In the genomic region with DNA sequence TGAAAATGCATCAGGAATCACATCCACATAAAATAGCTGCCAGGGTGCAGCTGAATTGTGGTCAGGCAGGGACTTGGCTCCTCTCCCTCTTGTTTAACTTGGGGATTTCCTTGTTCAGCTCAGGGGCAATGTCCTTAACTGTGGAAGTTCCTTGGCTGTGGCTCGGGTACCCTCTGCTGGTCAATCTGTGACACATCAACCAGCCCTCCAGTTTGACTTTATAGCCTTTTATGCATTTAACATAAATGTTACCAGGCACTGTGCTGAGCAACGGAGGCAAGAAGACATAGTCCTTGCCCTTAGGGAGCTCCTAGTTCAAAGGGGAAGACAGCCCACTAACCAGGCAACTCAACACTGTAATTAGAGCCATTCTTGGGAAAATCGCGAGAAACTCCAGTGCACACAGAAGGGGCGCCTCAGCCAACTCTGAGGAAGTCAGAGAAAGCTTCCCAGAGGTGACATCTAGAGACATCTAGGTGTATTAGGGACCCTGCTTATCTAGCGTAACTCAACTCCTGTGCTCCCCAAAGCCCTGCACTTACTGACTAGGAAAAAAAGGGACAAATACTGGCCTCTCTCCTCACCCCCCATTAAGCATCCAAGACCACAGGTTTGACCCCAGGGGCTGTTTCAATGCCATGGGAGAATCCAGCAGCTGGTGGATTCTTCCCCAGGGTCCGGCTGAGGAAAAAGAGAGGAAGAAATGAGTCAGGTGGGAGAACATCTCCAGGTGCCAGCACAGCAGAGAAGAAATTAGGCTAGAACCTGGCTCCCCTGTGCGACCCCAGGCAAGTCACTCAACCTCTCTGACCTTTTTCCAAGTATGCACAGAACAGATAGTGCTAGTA, we compare ENCODE assay signal across 8 cellular contexts. TPM values are rescaled to one million over a fixed set of nuclear protein-coding genes. Genes with fewer than 3 reads are reported as not detected.
DNase-seq lines count a peak whose midpoint lies in the region; ATAC-seq, FAIRE-seq and TF ChIP-seq lines count a peak whose summit lies in the region.

No MANE protein-coding gene starts in this region.

- no peaks in the 10 kb centered on the region for H4K20me1 ChIP-seq in DOHH2 (ENCODE audit: control insufficient read depth, insufficient read depth, low read depth, low read length)

- TF ChIP-seq CTCF in DOHH2 (IDR thresholded peaks at IDR 0.05; ENCODE audit: low read depth, low read length, poor library complexity, severe bottlenecking) (peak; percentile 93), gastroesophageal sphincter (IDR thresholded peaks at IDR 0.05) (peak in 3 of 4 experiments; percentile 82 to 90 (median 83)), pancreas (IDR thresholded peaks at IDR 0.05) (peak; percentile 56 to 77 (median 69)), upper lobe of right lung (IDR thresholded peaks at IDR 0.05) (peak; percentile 83)

- DNase-seq in M059J (ENCODE audit: low read depth) (peak; percentile 88), SHP77 treated with DMSO at 0.1 percent for 48 hours (lab: John Stamatoyannopoulos, UW) (peak; percentile 69), pancreas (peak in 5 of 6 donors; percentile 67 to 82 (median 78)), upper lobe of right lung (peak; percentile 70)
- DNase-seq in activated naive CD4-positive, alpha-beta T cell treated with anti-CD3 and anti-CD28 coated beads, Interleukin-2, amount 10 ng/mL, durations not matched to agents 7 days and 5 days: peak; percentile 79

- no peaks in the 10 kb centered on the region for H3K27me3 ChIP-seq in DOHH2 (ENCODE audit: control insufficient read depth, low read length)
- H3K27me3 ChIP-seq in gastroesophageal sphincter: no peaks in the 10 kb centered on the region
- no peaks in the 10 kb centered on the region for H3K27me3 ChIP-seq in pancreas
- no peaks in the 10 kb centered on the region for H3K27me3 ChIP-seq in upper lobe of right lung

- peaks cover 5% of the 10 kb centered on the region for H3K36me3 Mint-ChIP-seq in activated naive CD4-positive, alpha-beta T cell treated with anti-CD3 and anti-CD28 coated beads, Interleukin-2, amount 10 ng/mL, durations not matched to agents 7 days and 5 days

- 0 out of 2 replicates have a peak, but pooled peaks cover 8% of the 10 kb centered on the region for H3F3A ChIP-seq in DOHH2 (ENCODE audit: control insufficient read depth, insufficient read depth)

- ATAC-seq in gastroesophageal sphincter (no peak), pancreas (peak in 3 of 4 donors; percentile 24 to 30 (median 28)), upper lobe of right lung (peak; percentile 2), HG03108 (IDR thresholded peaks at IDR 0.05; ENCODE audit: unreplicated experiment) (no peak)

- 24 to 28% methylated on average over 2 to 6 of the region's 8 CpGs for WGBS in gastroesophageal sphincter (ENCODE audit: low coverage in 1 of 2), 2 donors
- WGBS in pancreas, 2 donors: 24 to 28% methylated on average over 8 of the region's 8 CpGs

- H3K27ac Mint-ChIP-seq in activated naive CD4-positive, alpha-beta T cell treated with anti-CD3 and anti-CD28 coated beads, Interleukin-2, amount 10 ng/mL, durations not matched to agents 7 days and 5 days: peak overlapping the region; percentile 100

- no peak for TF ChIP-seq EP300 in gastroesophageal sphincter (IDR thresholded peaks at IDR 0.05)

- FAIRE-seq in pancreas (lab: Jason Lieb, UNC): peak; percentile 29

- CTCF ChIA-PET in activated naive CD4-positive, alpha-beta T cell treated with anti-CD3 and anti-CD28 coated beads, Interleukin-2, amount 10 ng/mL, durations not matched to agents 7 days and 5 days (lab: Charles Lee): interaction anchor here (0.7 to 2.8 kb wide), 30 partner anchors 9 to 532 kb away, joined by 3 to 46 read pairs (median 6); partner anchors contain the start of genes MOSMO, PDZD9 and UQCRC2

- intact Hi-C loops in pancreas (cut with DNase I) (loop anchor here in 2 of 3 donors (5.0 kb wide), 1 partner anchor 187 kb away; the partner anchor contains the start of gene PDZD9 (in 2 of the 2)), upper lobe of right lung (cut with DNase I) (loop anchor here (5.0 to 10.0 kb wide), 2 partner anchors 84 to 187 kb away; partner anchors contain the start of gene PDZD9)

- H3K4me1 Mint-ChIP-seq in activated naive CD4-positive, alpha-beta T cell treated with anti-CD3 and anti-CD28 coated beads, Interleukin-2, amount 10 ng/mL, durations not matched to agents 7 days and 5 days: peaks cover 41% of the 10 kb centered on the region

- H3K9me3 Mint-ChIP-seq in activated naive CD4-positive, alpha-beta T cell treated with anti-CD3 and anti-CD28 coated beads, Interleukin-2, amount 10 ng/mL, durations not matched to agents 7 days and 5 days: no peaks in the 10 kb centered on the region

- no peaks in the 10 kb centered on the region for H3K9me2 ChIP-seq in DOHH2 (replicated peaks; ENCODE audit: control insufficient read depth, low read length)

- no peak for TF ChIP-seq POLR2A in gastroesophageal sphincter (IDR thresholded peaks at IDR 0.05)

- H3K4me2 ChIP-seq in DOHH2 (ENCODE audit: low read length): peak overlapping the region; percentile 76

- peak overlapping the region; percentile 86 for H3K4me3 Mint-ChIP-seq in activated naive CD4-positive, alpha-beta T cell treated with anti-CD3 and anti-CD28 coated beads, Interleukin-2, amount 10 ng/mL, durations not matched to agents 7 days and 5 days

- peaks cover 31% of the 10 kb centered on the region for H3K4me1 ChIP-seq in DOHH2 (ENCODE audit: control insufficient read depth, low read length)
- peaks cover 0 to 44% (median 11%) of the 10 kb centered on the region in 3 donors for H3K4me1 ChIP-seq in gastroesophageal sphincter
- H3K4me1 ChIP-seq in pancreas: peaks cover 0 to 24% (median 12%) of the 10 kb centered on the region in 3 donors
- peaks cover 28% of the 10 kb centered on the region for H3K4me1 ChIP-seq in upper lobe of right lung

- H3K79me2 ChIP-seq in DOHH2 (ENCODE audit: control insufficient read depth, low read length): no peaks in the 10 kb centered on the region

- peaks cover 6% of the 10 kb centered on the region for H3K27me3 Mint-ChIP-seq in activated naive CD4-positive, alpha-beta T cell treated with anti-CD3 and anti-CD28 coated beads, Interleukin-2, amount 10 ng/mL, durations not matched to agents 7 days and 5 days

- peak overlapping the region; percentile 65 for H3K27ac ChIP-seq in DOHH2 (ENCODE audit: low read depth, low read length)
- H3K27ac ChIP-seq in gastroesophageal sphincter: peak overlapping the region in 3 of 4 donors; percentile 91 to 98 (median 95)
- peak overlapping the region; percentile 49 to 90 (median 86) for H3K27ac ChIP-seq in pancreas
- peak overlapping the region; percentile 92 for H3K27ac ChIP-seq in upper lobe of right lung

- H3K36me3 ChIP-seq in DOHH2 (ENCODE audit: control insufficient read depth, low read length) (no peaks in the 10 kb centered on the region), gastroesophageal sphincter (no peaks in the 10 kb centered on the region), pancreas (no peaks in the 10 kb centered on the region), upper lobe of right lung (no peaks in the 10 kb centered on the region)

- H3K9me3 ChIP-seq in DOHH2 (ENCODE audit: control insufficient read depth, insufficient read depth, low read length) (no peaks in the 10 kb centered on the region), gastroesophageal sphincter (no peaks in the 10 kb centered on the region), pancreas (no peaks in the 10 kb centered on the region), upper lobe of right lung (no peaks in the 10 kb centered on the region)

- H3K4me3 ChIP-seq in DOHH2 (ENCODE audit: low read length): peak overlapping the region; percentile 87
- no peak overlapping the region for H3K4me3 ChIP-seq in gastroesophageal sphincter
- H3K4me3 ChIP-seq in pancreas: no peak overlapping the region
- no peak overlapping the region for H3K4me3 ChIP-seq in upper lobe of right lung

RNA-seq across cellular contexts. Expression of gene EEF2K, which starts 17.3 kb away (rescaled TPM):
- 10.4 and 19.1 TPM in 2 replicates for total RNA-seq in M059J (2014; rRNA removed; shearing (Covaris generic))
- 10 to 100 TPM; 31.3 to 38.9 (median 34.8) TPM for total RNA-seq in gastroesophageal sphincter
- total RNA-seq in pancreas: 10 to 100 TPM; 15.0 to 21.1 (median 18.2) TPM
- polyA plus RNA-seq in pancreas: 1 to 10 TPM; 6.1 to 9.2 TPM
- 34.9 TPM for total RNA-seq in upper lobe of right lung

RNA-seq across cellular contexts. Expression of gene SDR42E2, which starts 26.5 kb away (rescaled TPM):
- total RNA-seq in M059J (2014; rRNA removed; shearing (Covaris generic)): not detected in 2 replicates
- total RNA-seq in gastroesophageal sphincter: not detected
- not detected for total RNA-seq in pancreas
- under 1 TPM in 1 of 2 donors, not detected in 1; 0.07 TPM for polyA plus RNA-seq in pancreas
- total RNA-seq in upper lobe of right lung: 0.14 TPM

Comparison
In these comparisons a context has a peak if more than half of its experiments do, and no peak if none do; other contexts are left out.
1. ATAC-seq: peak in pancreas (3 of 4) and upper lobe of right lung (single experiment); none in gastroesophageal sphincter (single experiment) and HG03108 (single experiment).
2. Peak in every context shown above with its lines, with median percentiles within 50 percentile points of each other: H3K27ac ChIP-seq, CTCF ChIP-seq and DNase-seq.